In genomic region chr5:58582004-58582403, GRCh38 we compare ENCODE assay signal across 7 cellular contexts. TPM values are rescaled to one million over a fixed set of nuclear protein-coding genes. Genes with fewer than 3 reads are reported as not detected.
A peak's percentile ranks its signal among the peaks of the same experiment; 100 is the strongest.
DNase-seq lines count a peak whose midpoint lies in the region; ATAC-seq and TF ChIP-seq lines count a peak whose summit lies in the region.

No MANE protein-coding gene starts in this region.

- H3K36me3 ChIP-seq in HUES64 (ENCODE audit: insufficient read depth, low read length) (no peaks in the 10 kb centered on the region), neuron (ENCODE audit: insufficient read depth, low read length) (no peaks in the 10 kb centered on the region)

- H3K9me3 ChIP-seq in HUES64 (ENCODE audit: insufficient read depth, low read depth, low read length) (no peaks in the 10 kb centered on the region), neuron (ENCODE audit: low read length) (no peaks in the 10 kb centered on the region)

- peaks cover 8% of the 10 kb centered on the region for H3K4me1 Mint-ChIP-seq in endothelial cell (ENCODE audit: unreplicated experiment)

- ATAC-seq in HG03097 (IDR thresholded peaks at IDR 0.05; ENCODE audit: low FRiP score, unreplicated experiment) = no peak

- no peak for TF ChIP-seq CTCF in endothelial cell (IDR thresholded peaks at IDR 0.05; ENCODE audit: unreplicated experiment)

- DNase-seq in NOMO-1 treated with dmso at 0.1 percent for 144 hours (lab: John Stamatoyannopoulos, UW; ENCODE audit: unreplicated experiment) (peak; percentile 19), endothelial cell (ENCODE audit: low spot score) (peak; percentile 59), mucosa of gallbladder (ENCODE audit: low spot score) (no peak)
- DNase-seq in stimulated activated CD4-positive, alpha-beta T cell treated with anti-CD3 and anti-CD28 coated beads, Interleukin-12 subunit alpha, Interleukin-12 subunit beta, amount 100 ng/mL, for 4 hours = no peak

- H3K27ac Mint-ChIP-seq in endothelial cell (ENCODE audit: unreplicated experiment) = no peak overlapping the region

- H3K4me3 Mint-ChIP-seq in endothelial cell (ENCODE audit: unreplicated experiment) = peak overlapping the region; percentile 98

- H3K27me3 Mint-ChIP-seq in endothelial cell (ENCODE audit: unreplicated experiment) = peaks cover 2% of the 10 kb centered on the region

- H3K27ac ChIP-seq in HUES64 (ENCODE audit: low read depth, low read length) = no peak overlapping the region

- H3K4me1 ChIP-seq in HUES64 (ENCODE audit: insufficient read depth, low read length) (no peaks in the 10 kb centered on the region), neuron (ENCODE audit: insufficient read depth, low read length) (peaks cover 19% of the 10 kb centered on the region)

- no peaks in the 10 kb centered on the region for H3K36me3 Mint-ChIP-seq in endothelial cell (ENCODE audit: low read depth, unreplicated experiment)

- H3K9ac ChIP-seq in HUES64 (ENCODE audit: low read depth, low read length) = peak overlapping the region; percentile 59

- H3K9me3 Mint-ChIP-seq in endothelial cell (ENCODE audit: unreplicated experiment) = no peaks in the 10 kb centered on the region

- H2AFZ ChIP-seq in neuron (ENCODE audit: low read depth, low read length) = peak overlapping the region; percentile 95

- WGBS in HUES64 = under 1% methylated on average over 17 of the region's 17 CpGs

- H3K27me3 ChIP-seq in HUES64 (ENCODE audit: insufficient read depth, low read length) (peaks cover 36% of the 10 kb centered on the region), neuron (ENCODE audit: insufficient read depth, low read length) (no peaks in the 10 kb centered on the region)

- H3K4me3 ChIP-seq in HUES64 (ENCODE audit: low read length) = peak overlapping the region; percentile 87
- H3K4me3 ChIP-seq in neuron (ENCODE audit: low read length) = peak overlapping the region; percentile 83

RNA-seq across cellular contexts. Expression of gene RAB3C, which starts 0.9 kb away (rescaled TPM):
- 14.6 TPM for polyA plus RNA-seq in HUES64 (2013, experiment 1 of 2)
- polyA plus RNA-seq in HUES64 (2013, experiment 2 of 2) = 17.2 TPM
- 16.1 TPM for total RNA-seq in endothelial cell (ENCODE audit: unreplicated experiment)
- 1.4 TPM for total RNA-seq in mucosa of gallbladder

Comparison
In these comparisons a context has a peak if more than half of its experiments do, and no peak if none do; other contexts are left out.
1. DNase-seq: peak in NOMO-1 treated with dmso at 0.1 percent for 144 hours (single experiment) and endothelial cell (single experiment); none in stimulated activated CD4-positive, alpha-beta T cell treated with anti-CD3 and anti-CD28 coated beads, Interleukin-12 subunit alpha, Interleukin-12 subunit beta, amount 100 ng/mL, for 4 hours (single experiment) and mucosa of gallbladder (single experiment).